In genomic region chr1:164858233-164858632, GRCh38 we compare ENCODE assay signal across 18 cellular contexts.
"Had no signal": no experiment of that assay in that cellular context is flagged by ENCODE, and none has a peak within 500 bp of the region (broad histone marks: within the 10 kb centered on the region; RNA-seq: fewer than 3 reads in every experiment).

No MANE protein-coding gene starts in this region.

- H3K36me3 Mint-ChIP-seq: activated CD8-positive, alpha-beta memory T cell treated with anti-CD3 and anti-CD28 coated beads, Interleukin-2, amount 10 ng/mL, durations not matched to agents 7 days and 5 days; activated naive CD4-positive, alpha-beta T cell treated with anti-CD3 and anti-CD28 coated beads, Interleukin-2, amount 50 U/mL, for 72 hours; memory B cell had no signal

- H3K27me3 ChIP-seq: colonic mucosa had no signal

- H3K9me3 Mint-ChIP-seq: activated B cell treated with CpG ODN at 0.5 μM for 24 hours; activated T-cell treated with anti-CD3 and anti-CD28 coated beads, Interleukin-2, amount 50 U/mL, for 24 hours; memory B cell had no signal

- H3K27ac Mint-ChIP-seq: activated B cell treated with CpG ODN at 0.5 μM for 24 hours; activated CD8-positive, alpha-beta memory T cell treated with anti-CD3 and anti-CD28 coated beads, Interleukin-2, amount 10 ng/mL, durations not matched to agents 7 days and 5 days; activated naive CD4-positive, alpha-beta T cell treated with anti-CD3 and anti-CD28 coated beads, Interleukin-2, amount 50 U/mL, for 72 hours; activated T-cell treated with anti-CD3 and anti-CD28 coated beads, Interleukin-2, amount 50 U/mL, for 24 hours; memory B cell; T-helper 17 cell had no signal

- H3K27ac ChIP-seq: colonic mucosa had no signal

- ATAC-seq: activated CD8-positive, alpha-beta memory T cell treated with anti-CD3 and anti-CD28 coated beads, Interleukin-2, amount 10 ng/mL, durations not matched to agents 7 days and 5 days; activated naive CD4-positive, alpha-beta T cell treated with anti-CD3 and anti-CD28 coated beads, Interleukin-2, amount 50 U/mL, for 72 hours; SK-N-SH treated with all-trans-retinoic acid at 6 μM for 48 hours; T-helper 17 cell had no signal

- H3K36me3 ChIP-seq: colonic mucosa had no signal

- DNase-seq: activated B cell treated with CpG ODN at 0.5 μM for 24 hours; activated CD4-positive, alpha-beta T cell treated with anti-CD3 and anti-CD28 coated beads, Interleukin-2, amount 50 U/mL, for 4 hours; activated CD8-positive, alpha-beta memory T cell treated with anti-CD3 and anti-CD28 coated beads, Interleukin-2, amount 10 ng/mL, durations not matched to agents 7 days and 5 days; activated effector memory CD4-positive, alpha-beta T cell treated with anti-CD3 and anti-CD28 coated beads, Interleukin-2, amount 50 U/mL, for 16 hours; activated T-cell treated with anti-CD3 and anti-CD28 coated beads, Interleukin-2, amount 50 U/mL, for 24 hours; amygdala; colonic mucosa; effector CD4-positive, alpha-beta T cell; hypothalamus; retina; SHP77; T-helper 17 cell had no signal

- H3K9me3 ChIP-seq: colonic mucosa had no signal

- H3K4me1 Mint-ChIP-seq: activated B cell treated with CpG ODN at 0.5 μM for 24 hours; activated CD8-positive, alpha-beta memory T cell treated with anti-CD3 and anti-CD28 coated beads, Interleukin-2, amount 10 ng/mL, durations not matched to agents 7 days and 5 days; memory B cell; T-helper 17 cell had no signal

- H3K4me3 ChIP-seq: colonic mucosa, smooth muscle cell had no signal

- H3K27me3 Mint-ChIP-seq: activated B cell treated with CpG ODN at 0.5 μM for 24 hours; activated CD8-positive, alpha-beta memory T cell treated with anti-CD3 and anti-CD28 coated beads, Interleukin-2, amount 10 ng/mL, durations not matched to agents 7 days and 5 days; T-helper 17 cell had no signal

- H3K4me3 Mint-ChIP-seq: activated B cell treated with CpG ODN at 0.5 μM for 24 hours; activated CD8-positive, alpha-beta memory T cell treated with anti-CD3 and anti-CD28 coated beads, Interleukin-2, amount 10 ng/mL, durations not matched to agents 7 days and 5 days; activated T-cell treated with anti-CD3 and anti-CD28 coated beads, Interleukin-2, amount 50 U/mL, for 24 hours; memory B cell; T-helper 17 cell had no signal

- H3K4me2 ChIP-seq: smooth muscle cell had no signal

- FAIRE-seq: endothelial cell of umbilical vein, TTC549 had no signal

- H3K4me1 ChIP-seq: colonic mucosa had no signal
